ENCODE assay signal across 1 cellular context in genomic region chr19:55166530-55167268, GRCh38.
A peak's percentile ranks its signal among the peaks of the same experiment; 100 is the strongest.
TF ChIP-seq lines count a peak whose summit lies in the region.

TSS of gene DNAAF3 (minus strand) at chr19:55166613. CDS start at chr19:55166413, 200 bp downstream.

TF ChIP-seq in K562, 482 proteins besides CTCF, POLR2A, EP300 and RAD21 (continued from another document):
- TF ChIP-seq TAF9B (IDR thresholded peaks at IDR 0.05; ENCODE audit: partially characterized antibody) (no peak), ZNF668 (CRISPR knock-in tag; IDR thresholded peaks at IDR 0.05) (no peak), ZNF146 (CRISPR knock-in tag; IDR thresholded peaks at IDR 0.05; ENCODE audit: unreplicated experiment) (no peak), ZNF586 (CRISPR knock-in tag; conservative IDR thresholded peaks at IDR 0.05) (no peak), PHTF2 (CRISPR knock-in tag; IDR thresholded peaks at IDR 0.05) (no peak), MEIS2 (IDR thresholded peaks at IDR 0.05; ENCODE audit: partially characterized antibody) (peak; percentile 71), ZNF696 (CRISPR knock-in tag; conservative IDR thresholded peaks at IDR 0.05) (no peak), ZNF695 (CRISPR knock-in tag; IDR thresholded peaks at IDR 0.05) (no peak), LCOR (CRISPR knock-in tag; IDR thresholded peaks at IDR 0.05) (peak; percentile 66; the same call in 1 of the 2 replicates), ZFP91 (CRISPR knock-in tag; IDR thresholded peaks at IDR 0.05) (no peak), PHF8 (IDR thresholded peaks at IDR 0.05; ENCODE audit: borderline replicate concordance, low read length) (no peak), POLR2H (tag; IDR thresholded peaks at IDR 0.05; ENCODE audit: low read depth) (no peak), ZNF143 (CRISPR knock-in tag; IDR thresholded peaks at IDR 0.05) (no peak), RNF219 (CRISPR knock-in tag; IDR thresholded peaks at IDR 0.05) (no peak), ZNF263 (CRISPR knock-in tag; IDR thresholded peaks at IDR 0.05; ENCODE audit: borderline replicate concordance) (0 out of 2 replicates have a peak, but pooled peaks have one; percentile 1), ZNF165 (CRISPR knock-in tag; IDR thresholded peaks at IDR 0.05; ENCODE audit: borderline replicate concordance) (0 out of 2 replicates have a peak, but pooled peaks have one; percentile 66), POLR2AphosphoS5 (IDR thresholded peaks at IDR 0.05; ENCODE audit: control insufficient read depth, insufficient read depth, low read depth, low read length) (no peak), FOS (IDR thresholded peaks at IDR 0.05; ENCODE audit: extremely low read depth, insufficient read length) (peak; percentile 98), FOXP1 (CRISPR knock-in tag; IDR thresholded peaks at IDR 0.05) (no peak), NCOA4 (IDR thresholded peaks at IDR 0.05; ENCODE audit: partially characterized antibody) (no peak), POLR2G (IDR thresholded peaks at IDR 0.05; ENCODE audit: low read depth, low read length) (0 out of 2 replicates have a peak, but pooled peaks have one; percentile 57), ATF3 (IDR thresholded peaks at IDR 0.05) (peak; percentile 42; the same call in 1 of the 2 replicates), ATF3 (CRISPR knock-in tag; conservative IDR thresholded peaks at IDR 0.05) (no peak), GABPA (tag; conservative IDR thresholded peaks at IDR 0.05; ENCODE audit: low read depth) (no peak), CBX2 (IDR thresholded peaks at IDR 0.05; ENCODE audit: insufficient read depth, low read length, poor library complexity, severe bottlenecking) (no peak), ESRRB (CRISPR knock-in tag; IDR thresholded peaks at IDR 0.05; ENCODE audit: borderline replicate concordance) (no peak), HCFC1 (IDR thresholded peaks at IDR 0.05; ENCODE audit: low read depth, low read length) (0 out of 2 replicates have a peak, but pooled peaks have one; percentile 2), ZBTB5 (IDR thresholded peaks at IDR 0.05) (no peak), ZEB2 (IDR thresholded peaks at IDR 0.05) (peak; percentile 58; the same call in 1 of the 2 replicates), PBX2 (CRISPR knock-in tag; IDR thresholded peaks at IDR 0.05; ENCODE audit: low read depth) (no peak), PBX2 (tag; conservative IDR thresholded peaks at IDR 0.05; ENCODE audit: low read depth) (no peak), ARHGAP35 (IDR thresholded peaks at IDR 0.05; ENCODE audit: partially characterized antibody) (no peak)
